1 cellular context compared by ENCODE assay signal in genomic region chr2:75549401-75550253, GRCh38.
TF ChIP-seq lines count a peak whose summit lies in the region.

No MANE protein-coding gene starts in this region.

TF ChIP-seq in HepG2, 621 proteins besides CTCF, POLR2A, EP300 and RAD21 (continued from another document and continues in another):
- no peak for TF ChIP-seq ZNF142 (CRISPR knock-in tag; IDR thresholded peaks at IDR 0.05)
- TF ChIP-seq ZSCAN22 (CRISPR knock-in tag; IDR thresholded peaks at IDR 0.05) = no peak
- 0 out of 2 replicates have a peak, but pooled peaks have one; percentile 17 for TF ChIP-seq GFI1 (CRISPR knock-in tag; IDR thresholded peaks at IDR 0.05; ENCODE audit: borderline replicate concordance)
- no peak for TF ChIP-seq ZNF547 (CRISPR knock-in tag; IDR thresholded peaks at IDR 0.05)
- no peak for TF ChIP-seq NFAT5 (CRISPR knock-in tag; IDR thresholded peaks at IDR 0.05)
- TF ChIP-seq PRDM4 (CRISPR knock-in tag; IDR thresholded peaks at IDR 0.05; ENCODE audit: borderline replicate concordance) = no peak
- TF ChIP-seq ZNF574 (CRISPR knock-in tag; IDR thresholded peaks at IDR 0.05) = no peak
- no peak for TF ChIP-seq ZNF660 (CRISPR knock-in tag; IDR thresholded peaks at IDR 0.05; ENCODE audit: borderline replicate concordance, low read depth)
- no peak for TF ChIP-seq FOXA1 (IDR thresholded peaks at IDR 0.05)
- peak; percentile 54 for TF ChIP-seq FOXA1 (CRISPR knock-in tag; IDR thresholded peaks at IDR 0.05)
- TF ChIP-seq NR0B2 (CRISPR knock-in tag; IDR thresholded peaks at IDR 0.05) = no peak
- peak; percentile 64 for TF ChIP-seq NCOA2 (CRISPR knock-in tag; IDR thresholded peaks at IDR 0.05)
- 0 out of 2 replicates have a peak, but pooled peaks have one; percentile 13 for TF ChIP-seq HMG20A (CRISPR knock-in tag; IDR thresholded peaks at IDR 0.05; ENCODE audit: borderline replicate concordance)
- TF ChIP-seq TFDP2 (CRISPR knock-in tag; IDR thresholded peaks at IDR 0.05) = no peak
- no peak for TF ChIP-seq STAG1 (CRISPR knock-in tag; IDR thresholded peaks at IDR 0.05)
- TF ChIP-seq HIC2 (CRISPR knock-in tag; IDR thresholded peaks at IDR 0.05; ENCODE audit: low read depth) = peak; percentile 36; the same call in 1 of the 2 replicates
- TF ChIP-seq SKIL (CRISPR knock-in tag; IDR thresholded peaks at IDR 0.05; ENCODE audit: borderline replicate concordance) = no peak
- no peak for TF ChIP-seq ZMYM2 (CRISPR knock-in tag; IDR thresholded peaks at IDR 0.05)
- no peak for TF ChIP-seq IRF9 (CRISPR knock-in tag; IDR thresholded peaks at IDR 0.05; ENCODE audit: borderline replicate concordance)
- no peak for TF ChIP-seq ZNF776 (CRISPR knock-in tag; IDR thresholded peaks at IDR 0.05)
- no peak for TF ChIP-seq NFE2L2 (IDR thresholded peaks at IDR 0.05; ENCODE audit: low read length)
- 0 out of 2 replicates have a peak, but pooled peaks have one; percentile 51 for TF ChIP-seq LRRFIP1 (CRISPR knock-in tag; conservative IDR thresholded peaks at IDR 0.05)
- TF ChIP-seq ZNF552 (CRISPR knock-in tag; IDR thresholded peaks at IDR 0.05; ENCODE audit: borderline replicate concordance) = no peak
- TF ChIP-seq HMG20B (CRISPR knock-in tag; conservative IDR thresholded peaks at IDR 0.05) = no peak
